Comparison of ENCODE assay signal across 27 cellular contexts in the genomic region with DNA sequence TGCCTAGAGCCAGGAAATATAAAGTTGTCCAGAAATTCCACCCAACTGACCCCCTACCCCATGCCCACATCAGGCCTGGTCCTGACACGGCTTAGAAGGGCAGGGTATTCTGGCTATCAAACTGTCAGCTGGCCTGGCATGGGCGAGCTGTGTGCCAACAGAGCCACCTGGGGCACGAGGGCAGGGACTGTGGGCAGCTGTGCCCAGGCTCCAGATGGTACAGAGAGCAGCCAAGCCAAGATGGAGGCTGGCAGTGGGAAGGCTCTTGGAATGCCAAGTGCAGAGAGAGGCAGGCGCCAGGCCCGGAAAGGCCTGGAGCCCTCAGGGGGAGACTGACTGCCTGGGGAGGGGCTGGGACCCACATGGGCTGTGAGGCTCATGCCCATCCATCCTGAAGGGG. TPM values are rescaled to one million over a fixed set of nuclear protein-coding genes. Genes with fewer than 3 reads are reported as not detected.
DNase-seq lines count a peak whose midpoint lies in the region; ATAC-seq and TF ChIP-seq lines count a peak whose summit lies in the region.
"Had no signal": no experiment of that assay in that cellular context is flagged by ENCODE, and none has a peak within 500 bp of the region (broad histone marks: within the 10 kb centered on the region; RNA-seq: fewer than 3 reads in every experiment).

No MANE protein-coding gene starts in this region.

- no peaks in the 10 kb centered on the region for H3K9me3 ChIP-seq in breast epithelium
- H3K9me3 ChIP-seq: A549, Caco-2, SJSA1 had no signal

- H3K36me3 ChIP-seq in breast epithelium: no peaks in the 10 kb centered on the region
- H3K36me3 ChIP-seq: SJSA1 had no signal

- TF ChIP-seq POLR2A in breast epithelium (IDR thresholded peaks at IDR 0.05): no peak

- intact Hi-C loops in left ventricle myocardium superior (cut with micrococcal nuclease): no loop called here
- intact Hi-C loops in Right ventricle myocardium superior (cut with DNase I): no loop called here
- intact Hi-C loops in breast epithelium (cut with DNase I; ENCODE audit: low total_unique reads): no loop called here

- H3K4me1 ChIP-seq in breast epithelium: no peaks in the 10 kb centered on the region
- H3K4me1 ChIP-seq: A549, Caco-2, SJSA1 had no signal

- TF ChIP-seq CTCF in breast epithelium (IDR thresholded peaks at IDR 0.05): no peak

- DNase-seq in left ventricle myocardium superior (peak; percentile 55), Right ventricle myocardium superior (no peak), NCI-H446 treated with DMSO at 0.1 percent for 48 hours (lab: John Stamatoyannopoulos, UW) (peak; percentile 49), globus pallidus (ENCODE audit: low spot score) (peak; percentile 34), SK-N-DZ (ENCODE audit: low spot score) (no peak), breast epithelium (ENCODE audit: low spot score in 2 of 2) (no peak)
- DNase-seq in stimulated activated CD4-positive, alpha-beta T cell treated with anti-CD3 and anti-CD28 coated beads, Interleukin-2, amount 100 ng/mL, for 48 hours: no peak
- DNase-seq: AML-193; Caco-2; CD8-positive, alpha-beta T cell; DMS79 treated with DMSO at 0.1 percent for 48 hours; H9; HFFc6; IMR-90; KG1; MM.1S; NCI-H2081; NCI-H226; NCI-H510A treated with DMSO at 0.1 percent for 48 hours; NCI-H748 treated with DMSO at 0.1 percent for 48 hours; NK-92 treated with Interleukin-12 subunit alpha and Interleukin-12 subunit beta, amount 100 ng/mL, for 24 hours; PC-9; T-cell had no signal

- H3K27me3 ChIP-seq in breast epithelium: no peaks in the 10 kb centered on the region

- H3K27ac ChIP-seq in breast epithelium: no peak overlapping the region
- H3K27ac ChIP-seq: A549, PC-9, SJSA1 had no signal

- ATAC-seq in left ventricle myocardium superior: no peak
- ATAC-seq in Right ventricle myocardium superior (ENCODE audit: poor library complexity): no peak
- ATAC-seq: A549; CD8-positive, alpha-beta T cell; T-cell had no signal

- no peak overlapping the region for H3K4me3 ChIP-seq in breast epithelium
- H3K4me3 ChIP-seq: A549, PC-9, SJSA1 had no signal

RNA-seq across cellular contexts. Expression of a gene that starts 24.3 kb away (rescaled TPM):
- total RNA-seq in left ventricle myocardium superior (20.4 TPM), Right ventricle myocardium superior (14.8 TPM), breast epithelium (10 to 100 TPM; 32.2 to 42.9 (median 40.3) TPM)
- 21.4 and 23.6 TPM in 2 replicates for polyA plus RNA-seq in SK-N-DZ (2014; cell fraction: cytosol; rRNA removed)
- 42.2 and 65.7 TPM in 2 replicates for polyA plus RNA-seq in SK-N-DZ (2014; cell fraction: nucleus; rRNA removed)

RNA-seq across cellular contexts. Expression of a gene that starts 30.2 kb away (rescaled TPM):
- not detected for total RNA-seq in left ventricle myocardium superior
- total RNA-seq in Right ventricle myocardium superior: not detected
- 44.5 and 49.2 TPM in 2 replicates for polyA plus RNA-seq in SK-N-DZ (2014; cell fraction: cytosol; rRNA removed)
- 68.2 and 82.4 TPM in 2 replicates for polyA plus RNA-seq in SK-N-DZ (2014; cell fraction: nucleus; rRNA removed)
- total RNA-seq in breast epithelium: not detected
- total RNA-seq: Caco-2, HFFc6, IMR-90, PC-9, Right ventricle myocardium inferior, RPMI7951, SJSA1 had no signal
- polyA plus RNA-seq: A549, IMR-90 had no signal

Comparison
In these comparisons a context has a peak if more than half of its experiments do, and no peak if none do; other contexts are left out.
1. DNase-seq: peak in left ventricle myocardium superior (single experiment), NCI-H446 treated with DMSO at 0.1 percent for 48 hours (single experiment) and globus pallidus (single experiment); none in Right ventricle myocardium superior (single experiment), SK-N-DZ (single experiment), stimulated activated CD4-positive, alpha-beta T cell treated with anti-CD3 and anti-CD28 coated beads, Interleukin-2, amount 100 ng/mL, for 48 hours (0 of 2) and breast epithelium (0 of 2).